Comparison of ENCODE assay signal across 10 cellular contexts in genomic region chr5:157592594-157592993, GRCh38. TPM values are rescaled to one million over a fixed set of nuclear protein-coding genes. Genes with fewer than 3 reads are reported as not detected.
A peak's percentile ranks its signal among the peaks of the same experiment; 100 is the strongest.
DNase-seq lines count a peak whose midpoint lies in the region; ATAC-seq and TF ChIP-seq lines count a peak whose summit lies in the region.
"Had no signal": no experiment of that assay in that cellular context is flagged by ENCODE, and none has a peak within 500 bp of the region (broad histone marks: within the 10 kb centered on the region; RNA-seq: fewer than 3 reads in every experiment).

No MANE protein-coding gene starts in this region.

- peaks cover 61% of the 10 kb centered on the region for H3K4me1 Mint-ChIP-seq in activated naive CD4-positive, alpha-beta T cell treated with anti-CD3 and anti-CD28 coated beads, Interleukin-2, amount 10 ng/mL, durations not matched to agents 7 days and 5 days
- H3K4me1 Mint-ChIP-seq in dendritic cell treated with granulocyte-macrophage colony-stimulating factor and Interleukin-4, amounts not matched to agents 40 ng/mL and 50 ng/mL, for 4 days (ENCODE audit: low read depth), result peaks cover 58% of the 10 kb centered on the region

- H3K9me3 Mint-ChIP-seq in activated naive CD4-positive, alpha-beta T cell treated with anti-CD3 and anti-CD28 coated beads, Interleukin-2, amount 10 ng/mL, durations not matched to agents 7 days and 5 days, result peaks cover 12% of the 10 kb centered on the region
- no peaks in the 10 kb centered on the region for H3K9me3 Mint-ChIP-seq in dendritic cell treated with granulocyte-macrophage colony-stimulating factor and Interleukin-4, amounts not matched to agents 40 ng/mL and 50 ng/mL, for 4 days

- peaks cover 19% of the 10 kb centered on the region for H3K36me3 Mint-ChIP-seq in activated naive CD4-positive, alpha-beta T cell treated with anti-CD3 and anti-CD28 coated beads, Interleukin-2, amount 10 ng/mL, durations not matched to agents 7 days and 5 days
- no peaks in the 10 kb centered on the region for H3K36me3 Mint-ChIP-seq in dendritic cell treated with granulocyte-macrophage colony-stimulating factor and Interleukin-4, amounts not matched to agents 40 ng/mL and 50 ng/mL, for 4 days (ENCODE audit: low read depth)

- BruUV-seq in OCI-LY7 (replicated peaks; lab: Mats Ljungman, UMichigan), result no TSS peak

- peak overlapping the region; percentile 91 for H3K4me2 ChIP-seq in OCI-LY7 (ENCODE audit: low read length)

- H3K9me2 ChIP-seq in OCI-LY7 (ENCODE audit: insufficient read depth, low read length), result no peaks in the 10 kb centered on the region

- H3K4me3 Mint-ChIP-seq in activated naive CD4-positive, alpha-beta T cell treated with anti-CD3 and anti-CD28 coated beads, Interleukin-2, amount 10 ng/mL, durations not matched to agents 7 days and 5 days, result no peak overlapping the region
- H3K4me3 Mint-ChIP-seq in dendritic cell treated with granulocyte-macrophage colony-stimulating factor and Interleukin-4, amounts not matched to agents 40 ng/mL and 50 ng/mL, for 4 days, result no peak overlapping the region

- H3K4me1 ChIP-seq in OCI-LY7 (ENCODE audit: insufficient read depth, low read length, poor library complexity, severe bottlenecking) (peaks cover 59% of the 10 kb centered on the region), thymus (ENCODE audit: control insufficient read depth, insufficient read depth, low read length) (peaks cover 7% of the 10 kb centered on the region)

- H3K27ac Mint-ChIP-seq in activated naive CD4-positive, alpha-beta T cell treated with anti-CD3 and anti-CD28 coated beads, Interleukin-2, amount 10 ng/mL, durations not matched to agents 7 days and 5 days, result peak overlapping the region; percentile 77
- peak overlapping the region; percentile 81 for H3K27ac Mint-ChIP-seq in dendritic cell treated with granulocyte-macrophage colony-stimulating factor and Interleukin-4, amounts not matched to agents 40 ng/mL and 50 ng/mL, for 4 days

- H3K36me3 ChIP-seq in OCI-LY7 (ENCODE audit: insufficient read depth, low read length) (no peaks in the 10 kb centered on the region), thymus (ENCODE audit: control insufficient read depth, insufficient read depth) (no peaks in the 10 kb centered on the region)
- H3K36me3 ChIP-seq: tibial nerve had no signal

- H3K27me3 ChIP-seq in thymus (ENCODE audit: control insufficient read depth, insufficient read depth), result no peaks in the 10 kb centered on the region
- H3K27me3 ChIP-seq: tibial nerve had no signal

- H3K79me2 ChIP-seq in OCI-LY7 (ENCODE audit: insufficient read depth, low read depth, low read length), result no peaks in the 10 kb centered on the region

- WGBS in thymus, result 6% methylated on average over 3 of the region's 3 CpGs

- no peaks in the 10 kb centered on the region for H3K27me3 Mint-ChIP-seq in activated naive CD4-positive, alpha-beta T cell treated with anti-CD3 and anti-CD28 coated beads, Interleukin-2, amount 10 ng/mL, durations not matched to agents 7 days and 5 days
- H3K27me3 Mint-ChIP-seq in dendritic cell treated with granulocyte-macrophage colony-stimulating factor and Interleukin-4, amounts not matched to agents 40 ng/mL and 50 ng/mL, for 4 days, result peaks cover 2% of the 10 kb centered on the region

- ATAC-seq in GM19328 (IDR thresholded peaks at IDR 0.05; ENCODE audit: unreplicated experiment), result no peak
- ATAC-seq in GM21786 (IDR thresholded peaks at IDR 0.05; ENCODE audit: unreplicated experiment), result no peak

- no peaks in the 10 kb centered on the region for H4K20me1 ChIP-seq in OCI-LY7 (ENCODE audit: insufficient read depth, low read length)

- POLR2A ChIA-PET in OCI-LY7 (lab: Charles Lee), result interaction anchor here (0.6 to 8.5 kb wide), 15 partner anchors 16 to 1602 kb away, joined by 3 to 111 read pairs (median 3); partner anchors contain the start of gene ADAM19

- H3K4me3 ChIP-seq in OCI-LY7 (ENCODE audit: low read depth, low read length, poor library complexity, severe bottlenecking) (peak overlapping the region; percentile 57), thymus (ENCODE audit: low read length) (no peak overlapping the region)
- H3K4me3 ChIP-seq: tibial nerve had no signal

- DNase-seq in activated naive CD4-positive, alpha-beta T cell treated with anti-CD3 and anti-CD28 coated beads, Interleukin-2, amount 10 ng/mL, durations not matched to agents 7 days and 5 days, result no peak
- no peak for DNase-seq in activated naive CD4-positive, alpha-beta T cell (lab: John Stamatoyannopoulos, UW)
- DNase-seq in OCI-LY7 (ENCODE audit: low spot score) (peak; percentile 76), SKM-1 treated with dmso at 0.1 percent for 144 hours (lab: John Stamatoyannopoulos, UW; ENCODE audit: unreplicated experiment) (no peak)
- DNase-seq: NCI-H146 had no signal

- peak overlapping the region; percentile 19; the same call in 1 of the 2 replicates for H2AFZ ChIP-seq in OCI-LY7 (ENCODE audit: low read length)

- H3K27ac ChIP-seq in OCI-LY7 (ENCODE audit: low read depth, low read length, poor library complexity, severe bottlenecking) (peak overlapping the region; percentile 54), thymus (ENCODE audit: low read depth) (peak overlapping the region; percentile 18)
- H3K27ac ChIP-seq: tibial nerve had no signal

- intact Hi-C loops in OCI-LY7 (cut with micrococcal nuclease; ENCODE audit: unreplicated experiment), result loop anchor here (10.0 kb wide), 1 partner anchor 1612 kb away; the partner anchor contains the start of gene RNF145
- intact Hi-C loops in dendritic cell treated with granulocyte-macrophage colony-stimulating factor and Interleukin-4, amounts not matched to agents 40 ng/mL and 50 ng/mL, for 4 days (cut with micrococcal nuclease), result no loop called here

- TF ChIP-seq CTCF in OCI-LY7 (conservative IDR thresholded peaks at IDR 0.05; ENCODE audit: low read length), result no peak

- CTCF ChIA-PET in activated naive CD4-positive, alpha-beta T cell treated with anti-CD3 and anti-CD28 coated beads, Interleukin-2, amount 10 ng/mL, durations not matched to agents 7 days and 5 days (lab: Charles Lee), result interaction anchor here (0.6 to 1.1 kb wide), 3 partner anchors 8 to 113 kb away, joined by 3 to 4 read pairs (median 3); no protein-coding TSS in a partner anchor
- CTCF ChIA-PET in OCI-LY7 (lab: Charles Lee; ENCODE audit: unreplicated experiment), result interaction anchor here (1.3 to 2.1 kb wide), 2 partner anchors 9 to 16 kb away, joined by 3 to 6 read pairs; no protein-coding TSS in a partner anchor

- no peaks in the 10 kb centered on the region; the same call in 1 of the 2 replicates for H3K9me3 ChIP-seq in OCI-LY7 (ENCODE audit: low read length)
- H3K9me3 ChIP-seq in thymus (ENCODE audit: control insufficient read depth), result no peaks in the 10 kb centered on the region
- H3K9me3 ChIP-seq: tibial nerve had no signal

RNA-seq across cellular contexts. Expression of gene ADAM19, which starts 17.0 kb away (rescaled TPM):
- 19.0 and 24.2 TPM in 2 replicates for total RNA-seq in OCI-LY7 (2014; rRNA removed; shearing (Covaris generic))
- total RNA-seq in OCI-LY7 (2022), result 78.3 and 103 TPM in 2 replicates
- 6.9 TPM for polyA plus RNA-seq in thymus

RNA-seq across cellular contexts. Expression of gene SOX30, which starts 59.6 kb away (rescaled TPM):
- 0.16 TPM in 1 of 2 replicates, not detected in the other for total RNA-seq in OCI-LY7 (2014; rRNA removed; shearing (Covaris generic))
- total RNA-seq in OCI-LY7 (2022), result 0.13 and 0.29 TPM in 2 replicates
- 0.16 TPM for polyA plus RNA-seq in thymus
